Comparison of ENCODE assay signal across 24 cellular contexts in the genomic region with DNA sequence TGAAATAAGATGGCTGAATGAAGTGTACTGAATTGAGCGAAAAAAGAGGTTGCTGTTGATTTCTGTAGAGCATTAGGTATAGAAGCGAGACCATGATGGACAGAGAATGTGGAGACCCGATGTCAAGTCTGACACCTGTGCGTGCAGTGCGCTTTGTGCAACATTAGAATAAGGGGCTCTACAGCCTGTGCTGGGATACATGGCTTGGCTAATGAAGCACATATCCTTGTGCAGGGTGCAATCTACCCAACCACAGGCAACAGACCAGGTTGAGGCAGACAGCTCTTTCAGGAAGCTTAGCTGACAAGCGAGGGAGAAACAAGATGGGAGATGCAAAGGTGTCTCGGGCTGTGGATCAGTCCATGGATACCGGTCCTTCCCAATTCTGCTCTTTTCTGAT. TPM values are rescaled to one million over a fixed set of nuclear protein-coding genes. Genes with fewer than 3 reads are reported as not detected.
"Had no signal": no experiment of that assay in that cellular context is flagged by ENCODE, and none has a peak within 500 bp of the region (broad histone marks: within the 10 kb centered on the region; RNA-seq: fewer than 3 reads in every experiment).

No MANE protein-coding gene starts in this region.

- H3K9me3 ChIP-seq: SJSA1 had no signal

- H3K9me3 Mint-ChIP-seq: IgD-negative memory B cell had no signal

- H3K36me3 ChIP-seq: SJSA1 had no signal

- ATAC-seq: K562 had no signal

- H3K9ac ChIP-seq: KMS-11 had no signal

- FAIRE-seq: HTR-8/SVneo, K562, RCC 7860 had no signal

- H3K36me3 Mint-ChIP-seq: IgD-negative memory B cell had no signal

- H3K4me2 ChIP-seq: KMS-11 had no signal

- H3K4me3 ChIP-seq: K562, SJSA1, SK-N-MC had no signal

- DNase-seq: MV-4-11, NCI-H1048, NCI-H1105, NCI-H1417, NCI-H1436 treated with DMSO at 0.1 percent for 48 hours, NCI-H1694, NCI-H187 treated with DMSO at 0.1 percent for 48 hours, NCI-H2029 treated with DMSO at 0.1 percent for 48 hours, NCI-H2107, NCI-H2227 treated with DMSO at 0.1 percent for 48 hours, NCI-H524, NCI-H526 treated with DMSO at 0.1 percent for 48 hours, NCI-H748 treated with DMSO at 0.1 percent for 48 hours, Right ventricle myocardium superior, RPMI8226, SIG-M5 had no signal

- H3K4me1 Mint-ChIP-seq: IgD-negative memory B cell had no signal

- H3K4me1 ChIP-seq: SJSA1 had no signal

- H3K4me3 Mint-ChIP-seq: IgD-negative memory B cell had no signal

- H3K27ac ChIP-seq: HL-60, KMS-11, SJSA1, SK-N-MC had no signal

RNA-seq across cellular contexts. Expression of a gene that starts 18.9 kb away (rescaled TPM):
- polyA plus RNA-seq: K562 had no signal

RNA-seq across cellular contexts. Expression of a gene that starts 22.6 kb away (rescaled TPM):
- polyA plus RNA-seq: IgD-negative memory B cell, K562 had no signal
